ENCODE assay signal across 8 cellular contexts in the genomic region with DNA sequence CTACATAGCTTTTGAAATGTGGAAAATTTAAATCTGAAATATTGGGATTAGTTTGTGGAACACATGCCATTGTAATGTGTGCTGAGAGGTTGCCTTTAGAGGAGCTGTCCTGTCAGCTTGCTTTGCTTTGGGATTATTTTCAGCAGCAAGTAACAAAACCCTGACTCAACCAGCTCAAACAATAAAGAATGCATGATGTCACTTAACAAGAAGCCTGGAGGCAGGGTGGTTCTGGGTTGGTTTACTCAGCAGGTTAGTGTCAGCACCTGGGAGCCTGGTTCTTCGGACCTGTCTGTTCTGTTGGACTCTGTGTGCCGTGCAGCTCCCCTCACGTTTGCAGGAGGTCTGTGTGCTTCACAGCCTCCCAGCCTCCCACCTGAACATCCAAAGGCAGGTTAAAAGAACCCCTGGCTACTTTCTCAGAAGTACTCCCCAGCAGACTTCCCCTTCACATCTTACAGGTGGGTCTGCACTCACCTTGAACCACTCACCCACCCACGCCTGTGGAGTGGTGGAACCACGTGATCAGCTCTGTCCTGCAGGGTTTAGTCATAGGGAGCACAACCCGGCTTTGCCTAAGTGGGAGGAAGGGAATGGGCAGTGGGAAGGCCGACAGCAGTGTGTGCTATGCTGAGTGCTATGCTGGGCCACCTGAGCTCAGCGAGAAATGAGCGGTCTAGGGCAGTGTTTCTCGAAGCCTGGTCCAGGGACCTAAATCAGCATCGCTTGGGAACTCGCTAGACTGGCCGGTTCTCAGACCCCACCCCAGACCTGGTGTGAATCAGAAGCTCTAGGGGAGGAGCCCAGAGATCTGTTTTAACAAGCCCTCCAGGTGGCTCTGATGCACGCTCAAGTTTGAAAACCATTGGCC. TPM values are rescaled to one million over a fixed set of nuclear protein-coding genes. Genes with fewer than 3 reads are reported as not detected.
DNase-seq lines count a peak whose midpoint lies in the region; ATAC-seq and TF ChIP-seq lines count a peak whose summit lies in the region.

No MANE protein-coding gene starts in this region.

- H3K4me1 ChIP-seq in BLaER1 treated with 17β-estradiol and CSF1 and Interleukin-3, amounts not matched to agents 10 nM and 100 nM = peaks cover 77 to 98% (median 90%) of the 10 kb centered on the region in 10 experiments
- peaks cover 18 to 48% of the 10 kb centered on the region in 2 donors for H3K4me1 ChIP-seq in thyroid gland

- TF ChIP-seq CTCF in kidney epithelial cell (IDR thresholded peaks at IDR 0.05; ENCODE audit: insufficient read depth, low read length, poor library complexity, severe bottlenecking) (no peak), thyroid gland (IDR thresholded peaks at IDR 0.05) (no peak)

- peak overlapping the region in 8 of 10 experiments; percentile 14 to 72 (median 62); a peak in 10 of 20 replicates for H3K4me3 ChIP-seq in BLaER1 treated with 17β-estradiol and CSF1 and Interleukin-3, amounts not matched to agents 10 nM and 100 nM
- no peak overlapping the region for H3K4me3 ChIP-seq in kidney epithelial cell (ENCODE audit: low read depth, low read length)
- no peak overlapping the region for H3K4me3 ChIP-seq in thyroid gland (replicated peaks in 1 of 3)

- H3K4me3 Mint-ChIP-seq in activated naive CD8-positive, alpha-beta T cell = peak overlapping the region; percentile 81

- H4K20me1 ChIP-seq in BLaER1 treated with 17β-estradiol and CSF1 and Interleukin-3, amounts not matched to agents 10 nM and 100 nM = peaks cover 0 to 87% (median 53%) of the 10 kb centered on the region in 11 experiments; a peak in 21 of 22 replicates

- H3K27ac Mint-ChIP-seq in activated naive CD8-positive, alpha-beta T cell = peak overlapping the region; percentile 96

- DNase-seq in HPDE6-E6E7 (ENCODE audit: extremely low spot score) = peak; percentile 93
- DNase-seq in kidney epithelial cell (ENCODE audit: low read depth) = peak; percentile 90
- DNase-seq in thyroid gland = peak; percentile 44 to 55
- DNase-seq in germinal center (ENCODE audit: low spot score) = no peak

- H3K4me1 Mint-ChIP-seq in activated naive CD8-positive, alpha-beta T cell (ENCODE audit: low read depth) = peaks cover 83% of the 10 kb centered on the region

- peak overlapping the region; percentile 93 to 99 (median 96) for H3K4me2 ChIP-seq in BLaER1 treated with 17β-estradiol and CSF1 and Interleukin-3, amounts not matched to agents 10 nM and 100 nM

- peaks cover 8% of the 10 kb centered on the region for H3K36me3 Mint-ChIP-seq in activated naive CD8-positive, alpha-beta T cell

- H3K9me3 Mint-ChIP-seq in activated naive CD8-positive, alpha-beta T cell (ENCODE audit: low read depth) = no peaks in the 10 kb centered on the region

- peak overlapping the region in 8 of 11 experiments; percentile 20 to 85 (median 82); a peak in 15 of 22 replicates for H3K9ac ChIP-seq in BLaER1 treated with 17β-estradiol and CSF1 and Interleukin-3, amounts not matched to agents 10 nM and 100 nM

- peaks cover 0 to 32% (median 4%) of the 10 kb centered on the region in 11 experiments; a peak in 7 of 22 replicates for H3K36me3 ChIP-seq in BLaER1 treated with 17β-estradiol and CSF1 and Interleukin-3, amounts not matched to agents 10 nM and 100 nM
- H3K36me3 ChIP-seq in kidney epithelial cell (ENCODE audit: control insufficient read depth, insufficient read depth, low read length) (no peaks in the 10 kb centered on the region), thyroid gland (no peaks in the 10 kb centered on the region)

- no peaks in the 10 kb centered on the region for H3K27me3 Mint-ChIP-seq in activated naive CD8-positive, alpha-beta T cell

- H3K27me3 ChIP-seq in BLaER1 treated with 17β-estradiol and CSF1 and Interleukin-3, amounts not matched to agents 10 nM and 100 nM = no peaks in the 10 kb centered on the region
- H3K27me3 ChIP-seq in kidney epithelial cell (ENCODE audit: control insufficient read depth, insufficient read depth, low read length) (no peaks in the 10 kb centered on the region), thyroid gland (no peaks in the 10 kb centered on the region)

- peak overlapping the region in 9 of 11 experiments; percentile 76 to 93 (median 87); a peak in 18 of 22 replicates for H3K27ac ChIP-seq in BLaER1 treated with 17β-estradiol and CSF1 and Interleukin-3, amounts not matched to agents 10 nM and 100 nM
- peak overlapping the region in 2 of 3 donors; percentile 78 for H3K27ac ChIP-seq in thyroid gland

- intact Hi-C loops in thyroid gland (cut with DNase I) = no loop called here

- H3K9me3 ChIP-seq in BLaER1 treated with 17β-estradiol and CSF1 and Interleukin-3, amounts not matched to agents 10 nM and 100 nM (replicated peaks in 1 of 11) = no peaks in the 10 kb centered on the region
- H3K9me3 ChIP-seq in thyroid gland = no peaks in the 10 kb centered on the region

- TF ChIP-seq POLR2A in thyroid gland (IDR thresholded peaks at IDR 0.05) = no peak

- ATAC-seq in GM18907 (IDR thresholded peaks at IDR 0.05; ENCODE audit: unreplicated experiment) (no peak), GM19397 (IDR thresholded peaks at IDR 0.05; ENCODE audit: unreplicated experiment) (no peak)

- 69 to 77% methylated on average over 11 to 14 of the region's 14 CpGs for WGBS in thyroid gland, 2 donors

RNA-seq across cellular contexts. Expression of gene TMEM131L, which starts 20.4 kb away (rescaled TPM):
- total RNA-seq in kidney epithelial cell = 7.2 and 7.6 TPM in 2 replicates
- total RNA-seq in thyroid gland = 10 to 100 TPM; 11.1 to 17.9 (median 16.4) TPM

Comparison
In these comparisons a context has a peak if more than half of its experiments do, and no peak if none do; other contexts are left out.
1. H3K4me3 ChIP-seq: peak in BLaER1 treated with 17β-estradiol and CSF1 and Interleukin-3, amounts not matched to agents 10 nM and 100 nM (8 of 10); none in kidney epithelial cell (single experiment) and thyroid gland (0 of 3).